17 cellular contexts compared by ENCODE assay signal in the genomic region with DNA sequence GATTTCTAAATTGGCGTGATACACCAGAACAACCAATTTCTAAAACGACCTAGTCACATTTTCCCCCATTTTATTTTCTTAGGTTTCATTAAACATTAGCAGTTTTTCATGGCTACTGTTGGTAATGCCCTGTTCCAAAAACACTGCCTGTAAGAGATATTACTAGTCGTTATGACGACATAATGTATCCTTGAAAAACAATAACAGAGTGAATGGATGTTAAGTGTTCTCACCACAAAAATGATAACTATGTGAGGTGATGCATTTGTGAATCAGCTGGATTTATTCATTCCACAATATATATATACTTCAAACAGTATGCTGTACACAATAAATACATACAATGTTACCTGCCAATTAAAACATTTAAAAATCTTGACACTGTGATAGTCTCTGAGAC.
DNase-seq lines count a peak whose midpoint lies in the region; ATAC-seq, FAIRE-seq and TF ChIP-seq lines count a peak whose summit lies in the region.
"Had no signal": no experiment of that assay in that cellular context is flagged by ENCODE, and none has a peak within 500 bp of the region (broad histone marks: within the 10 kb centered on the region; RNA-seq: fewer than 3 reads in every experiment).

No MANE protein-coding gene starts in this region.

- POLR2A ChIA-PET in IMR-90 (lab: Charles Lee; ENCODE audit: unreplicated experiment): no interaction called here
- POLR2A ChIA-PET in activated CD4-positive, alpha-beta T cell treated with anti-CD3 and anti-CD28 coated beads, Interleukin-2, amount 10 ng/mL, durations not matched to agents 7 days and 5 days (lab: Charles Lee): no interaction called here

- no peak overlapping the region for H3K27ac ChIP-seq in IMR-90 (ENCODE audit: insufficient read depth, low read length)
- no peak overlapping the region for H3K27ac ChIP-seq in mesendoderm (ENCODE audit: low read depth, low read length)
- H3K27ac ChIP-seq: dorsolateral prefrontal cortex, VCaP had no signal

- H3K23ac ChIP-seq in IMR-90 (ENCODE audit: low read depth, low read length): no peak overlapping the region
- no peak overlapping the region for H3K23ac ChIP-seq in mesendoderm (ENCODE audit: low read length)

- H3K27me3 ChIP-seq in IMR-90 (ENCODE audit: control insufficient read depth, insufficient read depth, low read length) (no peaks in the 10 kb centered on the region), bronchial epithelial cell (ENCODE audit: control insufficient read depth, insufficient read depth, low read length) (no peaks in the 10 kb centered on the region), kidney epithelial cell (ENCODE audit: control insufficient read depth, insufficient read depth, low read length) (no peaks in the 10 kb centered on the region), mesendoderm (ENCODE audit: insufficient read depth, low read length, poor library complexity) (no peaks in the 10 kb centered on the region)
- H3K27me3 ChIP-seq: BE2C, dorsolateral prefrontal cortex had no signal

- dilution Hi-C loops in IMR-90 (cut with HindIII; ENCODE audit: low sequenced_read_pairs, unreplicated experiment): no loop called here

- H3K79me1 ChIP-seq in IMR-90 (ENCODE audit: low read depth in 1 of 2, low read length in 2 of 2) (no peaks in the 10 kb centered on the region), mesendoderm (ENCODE audit: low read length) (no peaks in the 10 kb centered on the region)

- no CpG with 5 or more reads among the region's 4 CpGs for WGBS in IMR-90 (ENCODE audit: extremely low coverage in 2 of 2, insufficient read length in 1 of 2), 2 experiments
- no CpG with 5 or more reads among the region's 4 CpGs for WGBS in mesendoderm (ENCODE audit: extremely low coverage, insufficient coverage, low lambda C conversion rate)

- no peak overlapping the region for H2BK15ac ChIP-seq in IMR-90 (ENCODE audit: low read depth, low read length)
- no peak overlapping the region for H2BK15ac ChIP-seq in mesendoderm (replicated peaks; ENCODE audit: low read depth)

- CTCF ChIA-PET in IMR-90 (lab: Yijun Ruan, JAX): interaction anchor here (0.7 kb wide), 1 partner anchor 436 kb away, joined by 3 read pairs; no protein-coding TSS in a partner anchor
- CTCF ChIA-PET in activated CD4-positive, alpha-beta T cell treated with anti-CD3 and anti-CD28 coated beads, Interleukin-2, amount 10 ng/mL, durations not matched to agents 7 days and 5 days (lab: Charles Lee): no interaction called here

- H3K79me2 ChIP-seq in mesendoderm (ENCODE audit: control insufficient read depth, insufficient read depth, low read length): no peaks in the 10 kb centered on the region

- ATAC-seq in IMR-90 (ENCODE audit: low read depth) (peak; percentile 60; the same call in 1 of the 2 replicates), HG02642 (IDR thresholded peaks at IDR 0.05; ENCODE audit: poor library complexity, unreplicated experiment) (no peak), HG03196 (IDR thresholded peaks at IDR 0.05; ENCODE audit: unreplicated experiment) (no peak)
- ATAC-seq: natural killer cell treated with Interleukin-12 subunit alpha and Interleukin-12 subunit beta and Interleukin-15 and Interleukin-18, amount 100 ng/mL, for 72 hours had no signal

- no peaks in the 10 kb centered on the region for H3K27me3 Mint-ChIP-seq in activated CD4-positive, alpha-beta T cell treated with anti-CD3 and anti-CD28 coated beads, Interleukin-2, amount 10 ng/mL, durations not matched to agents 7 days and 5 days
- H3K27me3 Mint-ChIP-seq: natural killer cell treated with Interleukin-12 subunit alpha and Interleukin-12 subunit beta and Interleukin-15 and Interleukin-18, amount 100 ng/mL, for 72 hours had no signal

- no peak overlapping the region for H3K4me3 ChIP-seq in IMR-90 (ENCODE audit: insufficient read depth, low read depth, low read length)
- no peak overlapping the region for H3K4me3 ChIP-seq in bronchial epithelial cell (ENCODE audit: low read depth, low read length)
- H3K4me3 ChIP-seq in kidney epithelial cell (ENCODE audit: low read depth, low read length): no peak overlapping the region
- H3K4me3 ChIP-seq in mesendoderm (ENCODE audit: low read length): no peak overlapping the region
- H3K4me3 ChIP-seq: dorsolateral prefrontal cortex, lung had no signal

- no peaks in the 10 kb centered on the region for H3K9me1 ChIP-seq in IMR-90 (ENCODE audit: insufficient read depth, low read length)

- intact Hi-C loops in IMR-90 (cut with micrococcal nuclease): no loop called here

- H2BK5ac ChIP-seq in IMR-90 (ENCODE audit: low read depth, low read length, poor library complexity, severe bottlenecking) (no peak overlapping the region), mesendoderm (ENCODE audit: low read length) (no peak overlapping the region)

- no peaks in the 10 kb centered on the region for H3K9me3 ChIP-seq in IMR-90 (ENCODE audit: control insufficient read depth, insufficient read depth, low read length)
- H3K9me3 ChIP-seq: BE2C had no signal

- H3K56ac ChIP-seq in IMR-90 (ENCODE audit: extremely low read depth, insufficient read depth, low read length) (no peak overlapping the region), mesendoderm (ENCODE audit: low read length) (no peak overlapping the region)

- H3K9ac ChIP-seq in IMR-90 (ENCODE audit: low read depth, low read length): no peak overlapping the region
- no peak overlapping the region for H3K9ac ChIP-seq in mesendoderm (ENCODE audit: low read length)

- TF ChIP-seq RAD21 in IMR-90 (IDR thresholded peaks at IDR 0.05; ENCODE audit: low read length): no peak

- H3K4ac ChIP-seq in IMR-90 (ENCODE audit: low read depth, low read length) (no peak overlapping the region), mesendoderm (ENCODE audit: low read depth, low read length) (no peak overlapping the region)

- peak; percentile 14 for DNase-seq in Caki2 (ENCODE audit: low read depth)
- DNase-seq in IMR-90: peak; percentile 75
- peak; percentile 86 for DNase-seq in bronchial epithelial cell (ENCODE audit: low read depth)
- DNase-seq in kidney epithelial cell (ENCODE audit: low read depth): peak; percentile 19
- DNase-seq in mesendoderm: no peak
- DNase-seq in activated CD4-positive, alpha-beta T cell treated with anti-CD3 and anti-CD28 coated beads, Interleukin-2, amount 10 ng/mL, durations not matched to agents 7 days and 5 days: no peak
- DNase-seq: anterior cingulate cortex, BE2C, DMS 273 treated with DMSO at 0.1 percent for 48 hours, dorsolateral prefrontal cortex, NCI-H1930, NCI-H526 treated with DMSO at 0.1 percent for 48 hours had no signal

- in situ Hi-C loops in Caki2 (cut with HindIII; ENCODE audit: low pct_unique_long_range_greater_than_20kb, low sequenced_read_pairs): no loop called here
- in situ Hi-C loops in IMR-90 (cut with MboI; ENCODE audit: low sequenced_read_pairs): no loop called here

- H3K4me3 Mint-ChIP-seq in activated CD4-positive, alpha-beta T cell treated with anti-CD3 and anti-CD28 coated beads, Interleukin-2, amount 10 ng/mL, durations not matched to agents 7 days and 5 days: no peak overlapping the region
- H3K4me3 Mint-ChIP-seq: natural killer cell treated with Interleukin-12 subunit alpha and Interleukin-12 subunit beta and Interleukin-15 and Interleukin-18, amount 100 ng/mL, for 72 hours had no signal

- H4K8ac ChIP-seq in IMR-90 (ENCODE audit: low read depth in 2 of 2, low read length in 2 of 2) (no peak overlapping the region), mesendoderm (ENCODE audit: low read depth, low read length) (no peak overlapping the region)

- no peaks in the 10 kb centered on the region for H3K9me3 Mint-ChIP-seq in activated CD4-positive, alpha-beta T cell treated with anti-CD3 and anti-CD28 coated beads, Interleukin-2, amount 10 ng/mL, durations not matched to agents 7 days and 5 days

- no peaks in the 10 kb centered on the region for H3K4me1 ChIP-seq in IMR-90 (ENCODE audit: control insufficient read depth, insufficient read depth, low read length)
- no peaks in the 10 kb centered on the region for H3K4me1 ChIP-seq in mesendoderm (ENCODE audit: control insufficient read depth, low read depth, low read length)
- H3K4me1 ChIP-seq: BE2C had no signal

- H3K18ac ChIP-seq in IMR-90 (ENCODE audit: low read depth, low read length): no peak overlapping the region
- no peak overlapping the region for H3K18ac ChIP-seq in mesendoderm (ENCODE audit: low read length)

- H4K91ac ChIP-seq in IMR-90 (ENCODE audit: insufficient read depth, low read depth, low read length): no peak overlapping the region

- H3K27ac Mint-ChIP-seq in activated CD4-positive, alpha-beta T cell treated with anti-CD3 and anti-CD28 coated beads, Interleukin-2, amount 10 ng/mL, durations not matched to agents 7 days and 5 days: no peak overlapping the region
- H3K27ac Mint-ChIP-seq: natural killer cell treated with Interleukin-12 subunit alpha and Interleukin-12 subunit beta and Interleukin-15 and Interleukin-18, amount 100 ng/mL, for 72 hours had no signal

- no peak for FAIRE-seq in bronchial epithelial cell (lab: Jason Lieb, UNC)

- BruUV-seq in IMR-90 (replicated peaks; lab: Mats Ljungman, UMichigan): no TSS peak

- H3K14ac ChIP-seq in IMR-90 (replicated peaks; ENCODE audit: low read depth, low read length): no peak overlapping the region

- H3K36me3 ChIP-seq in IMR-90 (ENCODE audit: control insufficient read depth, insufficient read depth, low read length): no peaks in the 10 kb centered on the region
- H3K36me3 ChIP-seq in bronchial epithelial cell (ENCODE audit: control insufficient read depth, insufficient read depth, low read length): no peaks in the 10 kb centered on the region
- H3K36me3 ChIP-seq in kidney epithelial cell (ENCODE audit: control insufficient read depth, insufficient read depth, low read length): no peaks in the 10 kb centered on the region
- H3K36me3 ChIP-seq in mesendoderm (ENCODE audit: control insufficient read depth, insufficient read depth, low read length): no peaks in the 10 kb centered on the region
- H3K36me3 ChIP-seq: BE2C had no signal

- TF ChIP-seq CTCF in IMR-90 (conservative IDR thresholded peaks at IDR 0.05; ENCODE audit: low read depth, low read length) (no peak), bronchial epithelial cell (IDR thresholded peaks at IDR 0.05; ENCODE audit: insufficient read depth, low read length, severe bottlenecking) (no peak), kidney epithelial cell (IDR thresholded peaks at IDR 0.05; ENCODE audit: insufficient read depth, low read length, poor library complexity, severe bottlenecking) (no peak)

- H3K4me2 ChIP-seq in IMR-90 (ENCODE audit: low read depth, low read length): no peak overlapping the region
- no peak overlapping the region for H3K4me2 ChIP-seq in mesendoderm (ENCODE audit: low read length)

- H3K4me1 Mint-ChIP-seq in activated CD4-positive, alpha-beta T cell treated with anti-CD3 and anti-CD28 coated beads, Interleukin-2, amount 10 ng/mL, durations not matched to agents 7 days and 5 days: no peaks in the 10 kb centered on the region

- no peaks in the 10 kb centered on the region for H3K36me3 Mint-ChIP-seq in activated CD4-positive, alpha-beta T cell treated with anti-CD3 and anti-CD28 coated beads, Interleukin-2, amount 10 ng/mL, durations not matched to agents 7 days and 5 days (ENCODE audit: low read depth)

- H4K20me1 ChIP-seq in IMR-90 (ENCODE audit: insufficient read depth, low read length): no peaks in the 10 kb centered on the region

- H4K5ac ChIP-seq in IMR-90 (ENCODE audit: low read depth, low read length) (no peak overlapping the region), mesendoderm (ENCODE audit: low read length) (no peak overlapping the region)

- H2AK5ac ChIP-seq in IMR-90 (ENCODE audit: low read depth, low read length) (no peak overlapping the region), mesendoderm (ENCODE audit: low read length) (no peak overlapping the region)

- H2BK120ac ChIP-seq in IMR-90 (ENCODE audit: low read depth, low read length) (no peak overlapping the region), mesendoderm (ENCODE audit: low read depth, low read length) (no peak overlapping the region)

- no peak for TF ChIP-seq POLR2A in IMR-90 (IDR thresholded peaks at IDR 0.05; ENCODE audit: low read depth, low read length)

- H2AFZ ChIP-seq in IMR-90 (replicated peaks; ENCODE audit: low read length, poor library complexity): no peak overlapping the region

- H2AK9ac ChIP-seq in IMR-90 (replicated peaks; ENCODE audit: low read depth, low read length, poor library complexity): no peak overlapping the region

- H2BK20ac ChIP-seq in IMR-90 (ENCODE audit: low read depth, low read length): no peak overlapping the region

Comparison
In these comparisons a context has a peak if more than half of its experiments do, and no peak if none do; other contexts are left out.
1. DNase-seq: peak in Caki2 (single experiment), IMR-90 (single experiment), bronchial epithelial cell (single experiment) and kidney epithelial cell (single experiment); none in mesendoderm (single experiment) and activated CD4-positive, alpha-beta T cell treated with anti-CD3 and anti-CD28 coated beads, Interleukin-2, amount 10 ng/mL, durations not matched to agents 7 days and 5 days (single experiment).